Comparison of ENCODE assay signal across 8 cellular contexts in the genomic region with DNA sequence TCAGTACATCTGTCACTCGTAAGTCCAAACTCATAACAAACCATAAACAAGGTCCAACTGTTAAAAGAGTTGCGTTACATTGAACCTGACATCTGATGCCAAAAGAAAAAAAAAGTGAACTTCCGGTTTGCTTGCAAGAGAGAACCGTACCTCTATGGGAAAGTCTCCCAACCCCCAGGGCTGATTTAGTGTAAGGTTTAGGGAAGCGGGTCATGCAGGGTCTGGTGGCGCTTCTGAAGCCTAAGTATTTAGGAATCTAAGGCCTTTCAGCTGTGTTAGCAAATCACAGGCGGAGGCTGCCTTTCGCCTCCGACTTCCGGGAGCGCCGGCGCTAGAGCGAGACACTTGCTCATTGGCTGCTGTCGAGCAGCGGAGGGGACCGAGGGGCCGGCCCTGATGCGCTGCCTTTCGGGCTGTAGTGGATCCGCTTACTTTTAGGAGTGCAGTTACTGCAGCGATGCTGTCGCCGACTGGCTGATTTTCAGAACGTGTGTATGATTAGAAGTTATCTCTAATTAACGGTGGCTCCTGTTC. TPM values are rescaled to one million over a fixed set of nuclear protein-coding genes. Genes with fewer than 3 reads are reported as not detected.
DNase-seq lines count a peak whose midpoint lies in the region; ATAC-seq, FAIRE-seq and TF ChIP-seq lines count a peak whose summit lies in the region.

No MANE protein-coding gene starts in this region.

- peak; percentile 71 for FAIRE-seq in GM12892 (lab: Jason Lieb, UNC)

- no peak for TF ChIP-seq POLR2A in GM12892 (IDR thresholded peaks at IDR 0.05; ENCODE audit: low read depth, low read length)
- TF ChIP-seq POLR2A in adrenal gland (IDR thresholded peaks at IDR 0.05), result peak in 1 of 2 donors; percentile 79
- TF ChIP-seq POLR2A in transverse colon (IDR thresholded peaks at IDR 0.05), result peak; percentile 32

- in situ Hi-C loops in transverse colon (cut with MboI; ENCODE audit: low pct_ligation_motif_present in 1 of 4, low pct_unique_long_range_greater_than_20kb in 1 of 4, low sequenced_read_pairs in 3 of 4), result loop anchor here in 1 of 4 donors (25.0 kb wide), 1 partner anchor 312 kb away; a partner anchor contains a TSS

- TF ChIP-seq CTCF in adrenal gland (IDR thresholded peaks at IDR 0.05) (no peak), heart right ventricle (IDR thresholded peaks at IDR 0.05) (no peak), transverse colon (IDR thresholded peaks at IDR 0.05) (no peak)

- H3K4me1 ChIP-seq in adrenal gland (replicated peaks in 1 of 2) (peaks cover 0 to 6% of the 10 kb centered on the region in 2 donors), heart right ventricle (peaks cover 0 to 12% (median 5%) of the 10 kb centered on the region in 9 donors), transverse colon (peaks cover 0 to 10% (median 2%) of the 10 kb centered on the region in 4 donors)

- H3K9me3 ChIP-seq in adrenal gland (replicated peaks in 1 of 3) (no peaks in the 10 kb centered on the region), heart right ventricle (peaks cover 0 to 8% (median 0%) of the 10 kb centered on the region in 11 donors), transverse colon (no peaks in the 10 kb centered on the region)

- H3K27ac ChIP-seq in adrenal gland, result peak overlapping the region; percentile 37 to 93 (median 75)
- H3K27ac ChIP-seq in heart right ventricle, result peak overlapping the region in 9 of 10 donors; percentile 73 to 90 (median 87)
- peak overlapping the region; percentile 80 to 88 (median 82) for H3K27ac ChIP-seq in transverse colon

- WGBS in adrenal gland, 4 donors, result 0 to 1% (median 0%) methylated on average over 11 to 26 of the region's 26 CpGs
- WGBS in heart right ventricle, 2 donors, result 0% methylated on average over 26 of the region's 26 CpGs
- WGBS in transverse colon (ENCODE audit: low coverage in 1 of 2), 2 donors, result 0 to 1% methylated on average over 4 to 18 of the region's 26 CpGs

- H3K27me3 ChIP-seq in adrenal gland (no peaks in the 10 kb centered on the region), heart right ventricle (no peaks in the 10 kb centered on the region), transverse colon (no peaks in the 10 kb centered on the region)

- H3K4me3 ChIP-seq in adrenal gland, result peak overlapping the region in 3 of 4 donors; percentile 15 to 60 (median 21)
- H3K4me3 ChIP-seq in heart right ventricle, result peak overlapping the region; percentile 17 to 61 (median 54)
- H3K4me3 ChIP-seq in transverse colon, result peak overlapping the region in 3 of 4 donors; percentile 28 to 56 (median 45)

- no peak for TF ChIP-seq EP300 in transverse colon (IDR thresholded peaks at IDR 0.05; ENCODE audit: low read depth)

- ATAC-seq in HG02798 (IDR thresholded peaks at IDR 0.05; ENCODE audit: poor library complexity, unreplicated experiment) (peak; percentile 100), heart right ventricle (peak; percentile 98 to 100 (median 100))

- intact Hi-C loops in adrenal gland (cut with DNase I) (no loop called here), heart right ventricle (cut with DNase I) (loop anchor here in 1 of 10 donors (5.0 kb wide), 1 partner anchor 82 kb away; a partner anchor contains a TSS), transverse colon (cut with DNase I; ENCODE audit: low total_unique reads) (no loop called here)

- H3K36me3 ChIP-seq in adrenal gland (replicated peaks in 1 of 2) (no peaks in the 10 kb centered on the region), heart right ventricle (no peaks in the 10 kb centered on the region), transverse colon (no peaks in the 10 kb centered on the region)

- DNase-seq in GM12892 (ENCODE audit: insufficient read length) (peak; percentile 70), NCI-H1436 treated with DMSO at 0.1 percent for 48 hours (lab: John Stamatoyannopoulos, UW) (peak; percentile 55), T follicular helper cell (ENCODE audit: low read depth) (peak; percentile 74), adrenal gland (peak; percentile 82 to 94 (median 91)), heart right ventricle (peak; percentile 85 to 88), pons (ENCODE audit: low spot score) (peak; percentile 92), transverse colon (peak; percentile 85)

RNA-seq across cellular contexts. Expression of a gene that starts 12.0 kb away (rescaled TPM):
- 14.4 TPM for polyA plus RNA-seq in GM12892 (2012; ENCODE audit: missing spikeins)
- total RNA-seq in adrenal gland (10 to 100 TPM; 23.3 to 92.5 (median 58.7) TPM), heart right ventricle (10 to 100 TPM; 18.9 to 24.3 (median 20.9) TPM), transverse colon (10 to 100 TPM in 2 of 4 donors, 1 to 10 TPM in 2; 1.6 to 24.8 (median 8.9) TPM)
- polyA plus RNA-seq in adrenal gland (10 to 100 TPM; 28.5 to 92.8 (median 40.5) TPM), heart right ventricle (10 to 100 TPM; 11.6 to 14.3 TPM)

RNA-seq across cellular contexts. Expression of a gene that starts 55.9 kb away (rescaled TPM):
- polyA plus RNA-seq in GM12892 (2012; ENCODE audit: missing spikeins), result 27.8 TPM
- total RNA-seq in adrenal gland (100 to 1,000 TPM in 2 of 8 donors, 10 to 100 TPM in 6; 71.3 to 110 (median 83.6) TPM), heart right ventricle (100 to 1,000 TPM in 6 of 10 donors, 10 to 100 TPM in 4; 84.6 to 130 (median 102) TPM), transverse colon (10 to 100 TPM; 15.3 to 66.7 (median 57.1) TPM)
- polyA plus RNA-seq in adrenal gland (100 to 1,000 TPM in 1 of 3 donors, 10 to 100 TPM in 2; 21.6 to 122 (median 26.2) TPM), heart right ventricle (10 to 100 TPM; 20.3 to 44.9 TPM)

Comparison
In these comparisons a context has a peak if more than half of its experiments do, and no peak if none do; other contexts are left out.
1. Peak in every context shown above with its lines: DNase-seq, ATAC-seq, H3K4me3 ChIP-seq and H3K27ac ChIP-seq.